Comparison of ENCODE assay signal across 2 cellular contexts in genomic region chrX:100685284-100685996, GRCh38.
A peak's percentile ranks its signal among the peaks of the same experiment; 100 is the strongest.
TF ChIP-seq lines count a peak whose summit lies in the region.

No MANE protein-coding gene starts in this region.

TF ChIP-seq in HEK293, 187 proteins besides CTCF, POLR2A, EP300 and RAD21 (continued from another document):
- TF ChIP-seq ZNF398 (tag by site-specific recombination; IDR thresholded peaks at IDR 0.05) (no peak), ZSCAN18 (tag by site-specific recombination; IDR thresholded peaks at IDR 0.05) (no peak), ZNF561 (tag by site-specific recombination; IDR thresholded peaks at IDR 0.05; ENCODE audit: borderline replicate concordance) (no peak), ZNF350 (tag by site-specific recombination; IDR thresholded peaks at IDR 0.05) (no peak), KLF1 (tag by site-specific recombination; IDR thresholded peaks at IDR 0.05) (no peak), ZNF2 (tag by site-specific recombination; IDR thresholded peaks at IDR 0.05) (peak; percentile 16; the same call in 1 of the 2 replicates), ZFP37 (tag by site-specific recombination; IDR thresholded peaks at IDR 0.05) (no peak), PRDM10 (tag by site-specific recombination; IDR thresholded peaks at IDR 0.05) (peak; percentile 44; the same call in 1 of the 2 replicates)

TF ChIP-seq in SK-N-SH treated with all-trans-retinoic acid at 6 μM for 48 hours, 23 proteins besides CTCF, POLR2A, EP300 and RAD21 (continued from another document):
- TF ChIP-seq CSRNP3 (CRISPR knock-in tag; IDR thresholded peaks at IDR 0.05) (no peak), OSR1 (CRISPR knock-in tag; IDR thresholded peaks at IDR 0.05) (no peak), ZNF8 (CRISPR knock-in tag; IDR thresholded peaks at IDR 0.05) (no peak), ZC3H10 (CRISPR knock-in tag; IDR thresholded peaks at IDR 0.05) (no peak), TSHZ2 (CRISPR knock-in tag; IDR thresholded peaks at IDR 0.05) (no peak), ESRRG (CRISPR knock-in tag; IDR thresholded peaks at IDR 0.05) (no peak), POU6F1 (CRISPR knock-in tag; IDR thresholded peaks at IDR 0.05; ENCODE audit: borderline replicate concordance, low read depth) (no peak)
